1 cellular context compared by ENCODE assay signal in the genomic region with DNA sequence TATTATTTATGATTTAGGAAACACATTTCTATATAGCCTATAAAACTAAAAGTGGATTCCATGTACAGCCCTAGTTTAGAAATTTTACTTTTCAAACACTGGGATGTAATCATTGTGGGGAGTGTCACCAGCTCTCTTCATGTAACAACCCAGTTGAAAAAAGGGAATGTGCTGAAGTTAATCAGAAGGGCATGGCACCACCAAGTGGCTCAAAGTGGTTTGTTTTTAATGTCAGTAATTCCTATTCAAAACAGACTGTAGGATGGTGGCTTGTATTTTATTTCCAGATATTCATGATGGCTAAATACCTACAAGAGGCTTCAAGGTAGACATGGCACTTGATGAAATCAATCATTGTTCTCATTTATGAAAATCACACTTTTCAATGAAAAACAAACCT.
A peak's percentile ranks its signal among the peaks of the same experiment; 100 is the strongest.
TF ChIP-seq lines count a peak whose summit lies in the region.

No MANE protein-coding gene starts in this region.

TF ChIP-seq in K562, 482 proteins besides CTCF, POLR2A, EP300 and RAD21:
- TF ChIP-seq SMC3 (conservative IDR thresholded peaks at IDR 0.05; ENCODE audit: insufficient read depth, low read depth, low read length) (peak; percentile 68), ZNF76 (CRISPR knock-in tag; IDR thresholded peaks at IDR 0.05; ENCODE audit: borderline replicate concordance) (no peak), PTRF (tag; IDR thresholded peaks at IDR 0.05) (no peak), FOXJ2 (tag; IDR thresholded peaks at IDR 0.05) (no peak)
- TF ChIP-seq, protein P1, sequence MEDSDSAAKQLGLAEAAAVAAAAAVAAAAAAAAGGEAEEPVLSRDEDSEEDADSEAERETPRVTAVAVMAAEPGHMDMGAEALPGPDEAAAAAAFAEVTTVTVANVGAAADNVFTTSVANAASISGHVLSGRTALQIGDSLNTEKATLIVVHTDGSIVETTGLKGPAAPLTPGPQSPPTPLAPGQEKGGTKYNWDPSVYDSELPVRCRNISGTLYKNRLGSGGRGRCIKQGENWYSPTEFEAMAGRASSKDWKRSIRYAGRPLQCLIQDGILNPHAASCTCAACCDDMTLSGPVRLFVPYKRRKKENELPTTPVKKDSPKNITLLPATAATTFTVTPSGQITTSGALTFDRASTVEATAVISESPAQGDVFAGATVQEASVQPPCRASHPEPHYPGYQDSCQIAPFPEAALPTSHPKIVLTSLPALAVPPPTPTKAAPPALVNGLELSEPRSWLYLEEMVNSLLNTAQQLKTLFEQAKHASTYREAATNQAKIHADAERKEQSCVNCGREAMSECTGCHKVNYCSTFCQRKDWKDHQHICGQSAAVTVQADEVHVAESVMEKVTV (CRISPR knock-in tag; IDR thresholded peaks at IDR 0.05), result peak; percentile 77
